Comparison of ENCODE assay signal across 8 cellular contexts in genomic region chr11:65225284-65226102, GRCh38. TPM values are rescaled to one million over a fixed set of nuclear protein-coding genes. Genes with fewer than 3 reads are reported as not detected.
A peak's percentile ranks its signal among the peaks of the same experiment; 100 is the strongest.
DNase-seq lines count a peak whose midpoint lies in the region; ATAC-seq and TF ChIP-seq lines count a peak whose summit lies in the region.

No MANE protein-coding gene starts in this region.

- no peaks in the 10 kb centered on the region for H3K9me3 ChIP-seq in ES-I3 (ENCODE audit: control insufficient read depth, insufficient read depth, low read length)
- H3K9me3 ChIP-seq in subcutaneous abdominal adipose tissue (ENCODE audit: control insufficient read depth in 5 of 5, low read length in 5 of 5), result peaks cover 0 to 3% (median 0%) of the 10 kb centered on the region in 5 donors

- H3K9me3 Mint-ChIP-seq in activated T-cell treated with anti-CD3 and anti-CD28 coated beads, Interleukin-2, amount 50 U/mL, for 72 hours, result no peaks in the 10 kb centered on the region
- peaks cover 3% of the 10 kb centered on the region for H3K9me3 Mint-ChIP-seq in nephron

- H3K36me3 ChIP-seq in ES-I3 (ENCODE audit: insufficient read depth, low read length) (peaks cover 4% of the 10 kb centered on the region; the same call in 1 of the 2 replicates), subcutaneous abdominal adipose tissue (ENCODE audit: control insufficient read depth in 5 of 5, insufficient read depth in 5 of 5, low read length in 5 of 5) (no peaks in the 10 kb centered on the region)

- H3K9ac ChIP-seq in ES-I3 (ENCODE audit: low read depth, low read length), result peak overlapping the region; percentile 53
- peak overlapping the region; percentile 26 to 72 (median 59) for H3K9ac ChIP-seq in subcutaneous abdominal adipose tissue (ENCODE audit: low read length in 5 of 5)

- no peak overlapping the region for H3K27ac ChIP-seq in subcutaneous abdominal adipose tissue (ENCODE audit: low read depth, low read length)

- TF ChIP-seq CTCF in nephron (IDR thresholded peaks at IDR 0.05; ENCODE audit: unreplicated experiment in 3 of 3), result peak; percentile 38 to 50 (median 41)

- H3K27ac Mint-ChIP-seq in activated T-cell treated with anti-CD3 and anti-CD28 coated beads, Interleukin-2, amount 50 U/mL, for 72 hours, result no peak overlapping the region
- peak overlapping the region in 1 of 3 experiments; percentile 20 for H3K27ac Mint-ChIP-seq in nephron

- H3K27me3 Mint-ChIP-seq in activated T-cell treated with anti-CD3 and anti-CD28 coated beads, Interleukin-2, amount 50 U/mL, for 72 hours (ENCODE audit: low read depth), result peaks cover 33% of the 10 kb centered on the region
- H3K27me3 Mint-ChIP-seq in nephron (ENCODE audit: low read depth), result peaks cover 23% of the 10 kb centered on the region

- peak overlapping the region; percentile 29 to 67 (median 57) for H3K4me3 ChIP-seq in subcutaneous abdominal adipose tissue (ENCODE audit: low read depth in 1 of 5, low read length in 5 of 5)

- ATAC-seq in activated T-cell treated with anti-CD3 and anti-CD28 coated beads, Interleukin-2, amount 50 U/mL, for 72 hours (replicated peaks in 1 of 2), result peak; percentile 91 to 92
- ATAC-seq in HG03196 (IDR thresholded peaks at IDR 0.05; ENCODE audit: unreplicated experiment) (no peak), HG03159 (IDR thresholded peaks at IDR 0.05; ENCODE audit: unreplicated experiment) (no peak)

- no peaks in the 10 kb centered on the region for H3K36me3 Mint-ChIP-seq in activated T-cell treated with anti-CD3 and anti-CD28 coated beads, Interleukin-2, amount 50 U/mL, for 72 hours (ENCODE audit: insufficient read depth in 2 of 2)
- H3K36me3 Mint-ChIP-seq in nephron (ENCODE audit: low read depth), result no peaks in the 10 kb centered on the region

- no peaks in the 10 kb centered on the region for H3K27me3 ChIP-seq in subcutaneous abdominal adipose tissue (ENCODE audit: control insufficient read depth in 5 of 5, insufficient read depth in 4 of 5, low read length in 5 of 5)

- H3K4me3 Mint-ChIP-seq in activated T-cell treated with anti-CD3 and anti-CD28 coated beads, Interleukin-2, amount 50 U/mL, for 72 hours, result peak overlapping the region; percentile 84 to 88
- peak overlapping the region; percentile 70 to 74 (median 71) for H3K4me3 Mint-ChIP-seq in nephron

- DNase-seq in NCI-H1694 (lab: John Stamatoyannopoulos, UW), result peak; percentile 7
- peak; percentile 59 to 69 for DNase-seq in activated T-cell treated with anti-CD3 and anti-CD28 coated beads, Interleukin-2, amount 50 U/mL, for 72 hours
- peak; percentile 60 for DNase-seq in fibroblast of peridontal ligament (ENCODE audit: extremely low read depth)

- H3K4me1 ChIP-seq in ES-I3 (ENCODE audit: insufficient read depth, low read length), result no peaks in the 10 kb centered on the region
- peaks cover 0 to 24% (median 16%) of the 10 kb centered on the region in 5 donors for H3K4me1 ChIP-seq in subcutaneous abdominal adipose tissue (ENCODE audit: control insufficient read depth in 5 of 5, insufficient read depth in 5 of 5, low read length in 5 of 5)

- H3K4me1 Mint-ChIP-seq in activated T-cell treated with anti-CD3 and anti-CD28 coated beads, Interleukin-2, amount 50 U/mL, for 72 hours (ENCODE audit: low read depth), result peaks cover 22% of the 10 kb centered on the region
- peaks cover 12% of the 10 kb centered on the region for H3K4me1 Mint-ChIP-seq in nephron

RNA-seq across cellular contexts. Expression of gene POLA2, which starts 36.3 kb away (rescaled TPM):
- total RNA-seq in activated T-cell treated with anti-CD3 and anti-CD28 coated beads, Interleukin-2, amount 50 U/mL, for 72 hours, result 10 to 100 TPM; 54.2 to 67.0 TPM

RNA-seq across cellular contexts. Expression of gene CAPN1, which starts 43.8 kb away (rescaled TPM):
- total RNA-seq in activated T-cell treated with anti-CD3 and anti-CD28 coated beads, Interleukin-2, amount 50 U/mL, for 72 hours, result 100 to 1,000 TPM in 1 of 2 donors, 10 to 100 TPM in 1; 99.1 to 114 TPM

RNA-seq across cellular contexts. Expression of gene SPDYC, which starts 55.5 kb away (rescaled TPM):
- total RNA-seq in activated T-cell treated with anti-CD3 and anti-CD28 coated beads, Interleukin-2, amount 50 U/mL, for 72 hours, result not detected

Comparison
In these comparisons a context has a peak if more than half of its experiments do, and no peak if none do; other contexts are left out.
1. DNase-seq: peak in every context shown above with its lines; median percentile 64 in activated T-cell treated with anti-CD3 and anti-CD28 coated beads, Interleukin-2, amount 50 U/mL, for 72 hours; 60 in fibroblast of peridontal ligament; 7 in NCI-H1694.
2. ATAC-seq: peak in activated T-cell treated with anti-CD3 and anti-CD28 coated beads, Interleukin-2, amount 50 U/mL, for 72 hours (2 of 2); none in HG03196 (single experiment) and HG03159 (single experiment).